In the genomic region with DNA sequence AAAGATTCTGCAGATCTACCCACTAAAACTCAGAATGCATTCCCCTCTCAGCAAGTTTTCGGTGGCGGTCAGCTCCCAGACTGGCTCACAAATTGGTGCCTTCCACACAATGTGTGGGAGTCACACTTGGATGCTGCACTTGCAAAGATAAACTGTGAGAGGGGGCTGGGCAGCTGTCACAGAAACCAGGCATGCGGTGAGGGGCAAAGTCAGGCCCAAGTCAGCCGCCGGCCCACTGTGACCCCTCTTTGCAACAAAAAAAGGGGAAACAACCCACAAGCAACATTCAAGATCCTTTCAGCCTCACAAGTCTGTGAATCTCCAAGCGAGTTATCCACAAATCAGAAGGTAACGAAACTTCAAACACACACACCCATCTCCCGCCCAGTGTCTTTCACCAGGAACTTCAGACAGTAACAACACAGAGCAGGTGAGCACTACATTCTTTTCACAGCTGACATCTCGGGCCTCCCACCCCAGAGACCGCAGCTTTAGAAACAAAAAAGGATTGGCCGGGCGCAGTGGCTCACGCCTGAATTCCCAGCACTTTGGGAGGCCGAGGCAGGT, we compare ENCODE assay signal across 15 cellular contexts. TPM values are rescaled to one million over a fixed set of nuclear protein-coding genes. Genes with fewer than 3 reads are reported as not detected.
DNase-seq lines count a peak whose midpoint lies in the region; ATAC-seq, FAIRE-seq and TF ChIP-seq lines count a peak whose summit lies in the region.
"Had no signal": no experiment of that assay in that cellular context is flagged by ENCODE, and none has a peak within 500 bp of the region (broad histone marks: within the 10 kb centered on the region; RNA-seq: fewer than 3 reads in every experiment).

No MANE protein-coding gene starts in this region.

- POLR2A ChIA-PET in GM12878 (lab: Charles Lee) = no interaction called here

- RAD21 ChIA-PET in GM12878 (lab: Charles Lee; ENCODE audit: unreplicated experiment) = no interaction called here

- BruUV-seq in GM12878 (replicated peaks; lab: Mats Ljungman, UMichigan) = TSS peak; percentile 57

- H3K79me2 ChIP-seq in GM12878 (ENCODE audit: control insufficient read depth, insufficient read depth, low read length) = peaks cover 30% of the 10 kb centered on the region

- H3K36me3 ChIP-seq in GM12878 (ENCODE audit: control insufficient read depth in 2 of 2, insufficient read depth in 2 of 2, low read length in 1 of 2) = peaks cover 2 to 3% of the 10 kb centered on the region in 2 experiments; a peak in 2 of 4 replicates
- H3K36me3 ChIP-seq in small intestine (ENCODE audit: control insufficient read depth in 2 of 2, insufficient read depth in 2 of 2, low read length in 2 of 2) = no peaks in the 10 kb centered on the region
- H3K36me3 ChIP-seq: BE2C had no signal

- DNase-seq in GM03348 (ENCODE audit: low spot score) = peak; percentile 27
- no peak for DNase-seq in GM12878 (ENCODE audit: low read depth, low spot score)
- DNase-seq in kidney glomerular epithelial cell (lab: John Stamatoyannopoulos, UW) = peak; percentile 40
- DNase-seq in small intestine = peak; percentile 7
- no peak for DNase-seq in cerebellar cortex (ENCODE audit: low spot score)
- no peak for DNase-seq in activated naive CD4-positive, alpha-beta T cell treated with anti-CD3 and anti-CD28 coated beads, Interleukin-2, amount 50 U/mL, for 16 hours
- no peak for DNase-seq in Kasumi-1 (lab: John Stamatoyannopoulos, UW)
- DNase-seq: activated CD4-positive, alpha-beta T cell treated with anti-CD3 and anti-CD28 coated beads, Interleukin-2, amount 10 ng/mL, durations not matched to agents 7 days and 5 days; activated naive CD8-positive, alpha-beta T cell treated with anti-CD3 and anti-CD28 coated beads, Interleukin-2, amount 10 ng/mL, durations not matched to agents 7 days and 5 days; islet precursor cell; NCI-H1417; NCI-H345; psoas muscle had no signal

- no peak overlapping the region for H3K4me2 ChIP-seq in GM12878 (ENCODE audit: control insufficient read depth, insufficient read depth)

- SMC1A ChIA-PET in GM12878 (lab: Charles Lee; ENCODE audit: uncharacterized antibody, unreplicated experiment) = interaction anchor here (1.7 kb wide), 1 partner anchor 45 kb away, joined by 4 read pairs; no protein-coding TSS in a partner anchor

- in situ Hi-C loops in GM12878 (cut with MboI) = no loop called here

- 90% methylated on average over 14 of the region's 14 CpGs for WGBS in GM12878 (ENCODE audit: insufficient coverage, insufficient replicate concordance, low lambda C conversion rate, missing lambda C conversion rate)
- WGBS in small intestine, 3 donors = 66 to 80% (median 74%) methylated on average over 14 of the region's 14 CpGs

- ATAC-seq in GM12878 = no peak
- no peak for ATAC-seq in HG03520 (IDR thresholded peaks at IDR 0.05; ENCODE audit: unreplicated experiment)

- H3K27ac ChIP-seq in GM12878 (ENCODE audit: control insufficient read depth, insufficient read depth) (no peak overlapping the region), small intestine (ENCODE audit: low read depth in 1 of 2, low read length in 1 of 2) (no peak overlapping the region)
- H3K27ac ChIP-seq: psoas muscle had no signal

- TF ChIP-seq RAD21 in GM12878 (IDR thresholded peaks at IDR 0.05; ENCODE audit: insufficient read depth, low read depth, low read length) = no peak

- H3K9ac ChIP-seq in GM12878 (ENCODE audit: control insufficient read depth, insufficient read depth, low read length) = no peak overlapping the region

- intact Hi-C loops in GM12878 (cut with micrococcal nuclease; ENCODE audit: unreplicated experiment) = no loop called here

- TF ChIP-seq CTCF in GM12878 (IDR thresholded peaks at IDR 0.05 in 2 of 3, conservative IDR thresholded peaks at IDR 0.05 in 1 of 3; ENCODE audit: control insufficient read depth in 2 of 3, extremely low read depth in 1 of 3, insufficient read depth in 1 of 3, low read depth in 3 of 3, low read length in 3 of 3) = no peak

- H4K20me1 ChIP-seq in GM12878 (ENCODE audit: control insufficient read depth, insufficient read depth) = no peaks in the 10 kb centered on the region; the same call in 1 of the 2 replicates

- CTCF ChIA-PET in GM12878 (lab: Yijun Ruan, JAX) = interaction anchor here (0.6 kb wide), 1 partner anchor 65 kb away, joined by 3 read pairs; no protein-coding TSS in a partner anchor

- TF ChIP-seq EP300 in GM12878 (IDR thresholded peaks at IDR 0.05; ENCODE audit: borderline replicate concordance in 1 of 2, control insufficient read depth in 1 of 2, low read depth in 2 of 2, low read length in 2 of 2) = no peak

- H2AFZ ChIP-seq in GM12878 (ENCODE audit: control insufficient read depth, low read depth, low read length) = no peak overlapping the region

- H3K9me3 ChIP-seq in GM12878 (replicated peaks; ENCODE audit: control insufficient read depth, insufficient read depth, low read length) = no peaks in the 10 kb centered on the region
- no peaks in the 10 kb centered on the region for H3K9me3 ChIP-seq in small intestine (ENCODE audit: control insufficient read depth, low read depth)
- H3K9me3 ChIP-seq: BE2C, psoas muscle had no signal

- H3K4me1 ChIP-seq in GM12878 (ENCODE audit: control insufficient read depth, insufficient read depth, low read length) = no peaks in the 10 kb centered on the region
- H3K4me1 ChIP-seq in small intestine (ENCODE audit: control insufficient read depth in 2 of 2, insufficient read depth in 1 of 2, low read depth in 1 of 2, low read length in 1 of 2) = peaks cover 0 to 4% of the 10 kb centered on the region in 2 donors
- H3K4me1 ChIP-seq: psoas muscle had no signal

- H3K4me3 ChIP-seq in GM12878 = no peak overlapping the region
- H3K4me3 ChIP-seq in small intestine (ENCODE audit: low read depth in 1 of 2, low read length in 2 of 2) = no peak overlapping the region
- H3K4me3 ChIP-seq: psoas muscle had no signal

- no peak for TF ChIP-seq POLR2A in GM12878 (IDR thresholded peaks at IDR 0.05; ENCODE audit: low read depth, low read length)

- no peak for FAIRE-seq in GM12878 (lab: Jason Lieb, UNC)
- FAIRE-seq in small intestine (lab: Jason Lieb, UNC) = no peak

- H3K27me3 ChIP-seq in GM12878 (replicated peaks in 1 of 2; ENCODE audit: control insufficient read depth in 2 of 2, insufficient read depth in 2 of 2, low read length in 1 of 2) (no peaks in the 10 kb centered on the region), small intestine (ENCODE audit: control insufficient read depth in 2 of 2, insufficient read depth in 2 of 2, low read length in 2 of 2) (no peaks in the 10 kb centered on the region)
- H3K27me3 ChIP-seq: BE2C had no signal

RNA-seq across cellular contexts. Expression of a gene that starts 32.0 kb away (rescaled TPM):
- total RNA-seq in GM12878 (2013; cell fraction: nucleolus; rRNA removed) = 69.7 and 75.0 TPM in 2 replicates
- total RNA-seq in GM12878 (2014; rRNA removed) (40.5 and 42.2 TPM in 2 replicates), GM12878 (2014; rRNA removed; fragmentation: Illumina TruSeq; extraction: Trizol) (46.5 and 51.6 TPM in 2 replicates), GM12878 (2021) (150 and 156 TPM in 2 replicates)
- 12.4 TPM for polyA plus RNA-seq in GM12878 (2011; ENCODE audit: low read depth)
- polyA plus RNA-seq in GM12878 (2011; rRNA removed) (92.1 and 210 TPM in 2 replicates), GM12878 (2014; fragmentation: Illumina TruSeq; extraction: Trizol) (19.4 and 79.8 TPM in 2 replicates), GM12878 (2014; fragmentation: Nextera tagmentation; extraction: Ambion mirVana) (10 to 100 TPM in 1 of 2 experiments, 1 to 10 TPM in 1; 6.4 to 21.5 TPM), GM12878 (2014; rRNA removed) (115 and 118 TPM in 2 replicates), GM12878 (2016; fragmentation: Nextera tagmentation; extraction: Ambion mirVana) (100 to 1,000 TPM; 118 to 133 TPM), small intestine (10 to 100 TPM; 17.5 to 20.4 (median 18.1) TPM)
- 146 and 248 TPM in 2 replicates for polyA plus RNA-seq in GM12878 (2011; cell fraction: cytosol; rRNA removed)
- polyA plus RNA-seq in GM12878 (2011; cell fraction: nucleus; rRNA removed) = 220 and 232 TPM in 2 replicates
- polyA plus RNA-seq in GM12878 (2012) = 101 and 127 TPM in 2 replicates
- polyA minus RNA-seq in GM12878 (2011; rRNA and poly(A)+ RNA removed) = 199 and 253 TPM in 2 replicates
- polyA minus RNA-seq in GM12878 (2011; cell fraction: cytosol; rRNA and poly(A)+ RNA removed) = 69.8 and 71.0 TPM in 2 replicates
- polyA minus RNA-seq in GM12878 (2011; cell fraction: nucleus; rRNA and poly(A)+ RNA removed) = 31.3 and 40.8 TPM in 2 replicates

RNA-seq across cellular contexts. Expression of a gene that starts 40.2 kb away (rescaled TPM):
- 4.4 and 5.3 TPM in 2 replicates for total RNA-seq in GM12878 (2013; cell fraction: nucleolus; rRNA removed)
- total RNA-seq in GM12878 (2014; rRNA removed) (71.4 and 81.6 TPM in 2 replicates), GM12878 (2014; rRNA removed; fragmentation: Illumina TruSeq; extraction: Trizol) (56.4 and 58.1 TPM in 2 replicates), GM12878 (2021) (62.1 TPM in 2 replicates)
- 44.4 TPM for polyA plus RNA-seq in GM12878 (2011; ENCODE audit: low read depth)
- polyA plus RNA-seq in GM12878 (2011; rRNA removed) (24.1 and 40.2 TPM in 2 replicates), GM12878 (2014; fragmentation: Illumina TruSeq; extraction: Trizol) (7.7 and 36.7 TPM in 2 replicates), GM12878 (2014; fragmentation: Nextera tagmentation; extraction: Ambion mirVana) (10 to 100 TPM in 1 of 2 experiments, 1 to 10 TPM in 1; 7.7 to 23.3 TPM), GM12878 (2014; rRNA removed) (77.5 and 87.5 TPM in 2 replicates), GM12878 (2016; fragmentation: Nextera tagmentation; extraction: Ambion mirVana) (100 to 1,000 TPM; 115 to 122 TPM), small intestine (10 to 100 TPM; 22.1 to 39.6 (median 22.7) TPM)
- 61.4 and 74.1 TPM in 2 replicates for polyA plus RNA-seq in GM12878 (2011; cell fraction: cytosol; rRNA removed)
- 36.5 and 38.9 TPM in 2 replicates for polyA plus RNA-seq in GM12878 (2011; cell fraction: nucleus; rRNA removed)
- polyA plus RNA-seq in GM12878 (2012) = 51.4 and 59.5 TPM in 2 replicates
- 18.9 and 42.0 TPM in 2 replicates for polyA minus RNA-seq in GM12878 (2011; rRNA and poly(A)+ RNA removed)
- 14.9 and 15.0 TPM in 2 replicates for polyA minus RNA-seq in GM12878 (2011; cell fraction: cytosol; rRNA and poly(A)+ RNA removed)
- polyA minus RNA-seq in GM12878 (2011; cell fraction: nucleus; rRNA and poly(A)+ RNA removed) = 7.5 and 9.6 TPM in 2 replicates

RNA-seq across cellular contexts. Expression of a gene that starts 40.3 kb away (rescaled TPM):
- 17.7 and 17.9 TPM in 2 replicates for total RNA-seq in GM12878 (2013; cell fraction: nucleolus; rRNA removed)
- total RNA-seq in GM12878 (2014; rRNA removed) (57.1 and 61.7 TPM in 2 replicates), GM12878 (2014; rRNA removed; fragmentation: Illumina TruSeq; extraction: Trizol) (54.8 and 60.1 TPM in 2 replicates), GM12878 (2021) (61.2 and 62.9 TPM in 2 replicates)
- polyA plus RNA-seq in GM12878 (2011; ENCODE audit: low read depth) = 25.8 TPM
- polyA plus RNA-seq in GM12878 (2011; rRNA removed) (34.8 and 43.2 TPM in 2 replicates), GM12878 (2014; fragmentation: Illumina TruSeq; extraction: Trizol) (75.6 and 79.8 TPM in 2 replicates), GM12878 (2014; fragmentation: Nextera tagmentation; extraction: Ambion mirVana) (10 to 100 TPM; 91.4 to 92.9 TPM), GM12878 (2014; rRNA removed) (58.9 and 59.2 TPM in 2 replicates), GM12878 (2016; fragmentation: Nextera tagmentation; extraction: Ambion mirVana) (100 to 1,000 TPM; 125 to 128 TPM), small intestine (10 to 100 TPM; 13.5 to 21.7 (median 19.0) TPM)
- 36.7 and 39.9 TPM in 2 replicates for polyA plus RNA-seq in GM12878 (2011; cell fraction: cytosol; rRNA removed)
- polyA plus RNA-seq in GM12878 (2011; cell fraction: nucleus; rRNA removed) = 16.7 and 20.8 TPM in 2 replicates
- 37.1 and 37.7 TPM in 2 replicates for polyA plus RNA-seq in GM12878 (2012)
- 29.7 and 30.7 TPM in 2 replicates for polyA minus RNA-seq in GM12878 (2011; rRNA and poly(A)+ RNA removed)
- 10.8 and 13.8 TPM in 2 replicates for polyA minus RNA-seq in GM12878 (2011; cell fraction: cytosol; rRNA and poly(A)+ RNA removed)
- polyA minus RNA-seq in GM12878 (2011; cell fraction: nucleus; rRNA and poly(A)+ RNA removed) = 9.9 and 13.7 TPM in 2 replicates

RNA-seq across cellular contexts. Expression of a gene that starts 49.5 kb away (rescaled TPM):
- 141 TPM in 2 replicates for total RNA-seq in GM12878 (2013; cell fraction: nucleolus; rRNA removed)
- total RNA-seq in GM12878 (2014; rRNA removed) = 70.5 and 75.7 TPM in 2 replicates
- total RNA-seq in GM12878 (2014; rRNA removed; fragmentation: Illumina TruSeq; extraction: Trizol) = 17.1 and 18.7 TPM in 2 replicates
- 56.5 and 56.6 TPM in 2 replicates for total RNA-seq in GM12878 (2021)
- polyA plus RNA-seq in GM12878 (2011; ENCODE audit: low read depth) = 20.3 TPM
- polyA plus RNA-seq in GM12878 (2011; rRNA removed) = 18.6 and 33.4 TPM in 2 replicates
- 63.4 and 81.7 TPM in 2 replicates for polyA plus RNA-seq in GM12878 (2011; cell fraction: cytosol; rRNA removed)
- 48.8 and 57.0 TPM in 2 replicates for polyA plus RNA-seq in GM12878 (2011; cell fraction: nucleus; rRNA removed)
- 37.9 and 62.7 TPM in 2 replicates for polyA plus RNA-seq in GM12878 (2012)
- 2.4 and 8.1 TPM in 2 replicates for polyA plus RNA-seq in GM12878 (2014; fragmentation: Illumina TruSeq; extraction: Trizol)
- 1 to 10 TPM; 2.2 to 5.1 TPM for polyA plus RNA-seq in GM12878 (2014; fragmentation: Nextera tagmentation; extraction: Ambion mirVana)
- 43.2 and 63.4 TPM in 2 replicates for polyA plus RNA-seq in GM12878 (2014; rRNA removed)
- polyA plus RNA-seq in GM12878 (2016; fragmentation: Nextera tagmentation; extraction: Ambion mirVana) = 10 to 100 TPM; 73.1 to 76.8 TPM
- 26.5 and 49.2 TPM in 2 replicates for polyA minus RNA-seq in GM12878 (2011; rRNA and poly(A)+ RNA removed)
- polyA minus RNA-seq in GM12878 (2011; cell fraction: cytosol; rRNA and poly(A)+ RNA removed) = 29.7 and 31.5 TPM in 2 replicates
- polyA minus RNA-seq in GM12878 (2011; cell fraction: nucleus; rRNA and poly(A)+ RNA removed) = 23.5 and 35.1 TPM in 2 replicates
- 10 to 100 TPM; 16.2 to 21.7 (median 19.9) TPM for polyA plus RNA-seq in small intestine

Comparison
In these comparisons a context has a peak if more than half of its experiments do, and no peak if none do; other contexts are left out.
1. DNase-seq: peak in GM03348 (single experiment), kidney glomerular epithelial cell (single experiment) and small intestine (single experiment); none in GM12878 (single experiment), cerebellar cortex (single experiment), activated naive CD4-positive, alpha-beta T cell treated with anti-CD3 and anti-CD28 coated beads, Interleukin-2, amount 50 U/mL, for 16 hours (single experiment) and Kasumi-1 (0 of 2).